Comparison of ENCODE assay signal across 9 cellular contexts in genomic region chr9:136532799-136533774, GRCh38. TPM values are rescaled to one million over a fixed set of nuclear protein-coding genes. Genes with fewer than 3 reads are reported as not detected.
DNase-seq lines count a peak whose midpoint lies in the region; ATAC-seq, FAIRE-seq and TF ChIP-seq lines count a peak whose summit lies in the region.
"Had no signal": no experiment of that assay in that cellular context is flagged by ENCODE, and none has a peak within 500 bp of the region (broad histone marks: within the 10 kb centered on the region; RNA-seq: fewer than 3 reads in every experiment).

No MANE protein-coding gene starts in this region.

- H3K36me3 Mint-ChIP-seq in endothelial cell (ENCODE audit: low read depth, unreplicated experiment), result peaks cover 11% of the 10 kb centered on the region

- peak; percentile 59 for DNase-seq in GM12892 (ENCODE audit: insufficient read length)
- DNase-seq in activated CD4-positive, alpha-beta T cell treated with anti-CD3 and anti-CD28 coated beads, Interleukin-2, amount 50 U/mL, for 24 hours (ENCODE audit: low read depth in 1 of 2, low spot score in 1 of 2), result peak; percentile 40 to 62
- no peak for DNase-seq in endothelial cell (ENCODE audit: low spot score)
- DNase-seq in stimulated activated CD4-positive, alpha-beta T cell treated with anti-CD3 and anti-CD28 coated beads, Interleukin-4, amount 100 ng/mL, for 4 hours, result peak; percentile 55 to 75
- DNase-seq in mucosa of gallbladder (ENCODE audit: low spot score), result no peak
- DNase-seq: GDM1 had no signal

- ATAC-seq in HG02588 (IDR thresholded peaks at IDR 0.05; ENCODE audit: unreplicated experiment) (no peak), HG02870 (IDR thresholded peaks at IDR 0.05; ENCODE audit: unreplicated experiment) (no peak), GM18909 (IDR thresholded peaks at IDR 0.05; ENCODE audit: poor library complexity, unreplicated experiment) (no peak)

- peaks cover 35% of the 10 kb centered on the region for H3K4me1 Mint-ChIP-seq in endothelial cell (ENCODE audit: unreplicated experiment)

- peak overlapping the region; percentile 98 for H3K27ac Mint-ChIP-seq in endothelial cell (ENCODE audit: unreplicated experiment)

- H3K9me3 Mint-ChIP-seq in endothelial cell (ENCODE audit: unreplicated experiment), result no peaks in the 10 kb centered on the region

- H3K4me3 Mint-ChIP-seq in endothelial cell (ENCODE audit: unreplicated experiment), result no peak overlapping the region

- no peak for TF ChIP-seq POLR2A in GM12892 (IDR thresholded peaks at IDR 0.05; ENCODE audit: low read depth, low read length)

- H3K27me3 Mint-ChIP-seq in endothelial cell (ENCODE audit: unreplicated experiment), result peaks cover 21% of the 10 kb centered on the region

- peak; percentile 87 for FAIRE-seq in GM12892 (lab: Jason Lieb, UNC)

- TF ChIP-seq CTCF in endothelial cell (IDR thresholded peaks at IDR 0.05; ENCODE audit: unreplicated experiment), result no peak

RNA-seq across cellular contexts. Expression of gene NOTCH1, which starts 12.8 kb away (rescaled TPM):
- polyA plus RNA-seq in GM12892 (2012; ENCODE audit: missing spikeins), result 2.1 TPM
- total RNA-seq in endothelial cell (ENCODE audit: unreplicated experiment) (312 TPM), mucosa of gallbladder (51.6 TPM)

RNA-seq across cellular contexts. Expression of gene SEC16A, which starts 50.2 kb away (rescaled TPM):
- 21.2 TPM for polyA plus RNA-seq in GM12892 (2012; ENCODE audit: missing spikeins)
- total RNA-seq in endothelial cell (ENCODE audit: unreplicated experiment) (79.5 TPM), mucosa of gallbladder (78.4 TPM)

Comparison
In these comparisons a context has a peak if more than half of its experiments do, and no peak if none do; other contexts are left out.
1. DNase-seq: peak in GM12892 (single experiment), activated CD4-positive, alpha-beta T cell treated with anti-CD3 and anti-CD28 coated beads, Interleukin-2, amount 50 U/mL, for 24 hours (2 of 2) and stimulated activated CD4-positive, alpha-beta T cell treated with anti-CD3 and anti-CD28 coated beads, Interleukin-4, amount 100 ng/mL, for 4 hours (2 of 2); none in endothelial cell (single experiment) and mucosa of gallbladder (single experiment).